ENCODE assay signal across 8 cellular contexts in genomic region chr2:111428915-111429314, GRCh38.
DNase-seq lines count a peak whose midpoint lies in the region; ATAC-seq and TF ChIP-seq lines count a peak whose summit lies in the region.
"Not testable (repeated sequence)": the region's sequence is repeated elsewhere in the genome, so short reads cannot be mapped to it uniquely, and the experiment has no call there.

No MANE protein-coding gene starts in this region.

- not testable (repeated sequence) for H3K36me3 ChIP-seq in CD8-positive, alpha-beta T cell (ENCODE audit: insufficient read depth, low read length); OCI-LY1 (ENCODE audit: insufficient read depth, low read length)

- not testable (repeated sequence) for H3K9me2 ChIP-seq in OCI-LY1 (ENCODE audit: low read depth, low read length)

- H3K9ac ChIP-seq in OCI-LY1 (ENCODE audit: low read length): peak overlapping the region; percentile 52; the same call in 1 of the 2 replicates

- POLR2A ChIA-PET in CD8-positive, alpha-beta T cell (lab: Charles Lee); activated CD4-positive, alpha-beta T cell treated with anti-CD3 and anti-CD28 coated beads for 36 hours (lab: Charles Lee): not testable (repeated sequence)

- H3K79me2 ChIP-seq in OCI-LY1 (ENCODE audit: insufficient read depth, low read length): not testable (repeated sequence)

- CTCF ChIA-PET in CD8-positive, alpha-beta T cell (lab: Charles Lee); activated CD4-positive, alpha-beta T cell treated with anti-CD3 and anti-CD28 coated beads for 36 hours (lab: Charles Lee): not testable (repeated sequence)

- not testable (repeated sequence) for H3F3A ChIP-seq in OCI-LY1 (ENCODE audit: insufficient read depth, low read length)

- H3K27me3 Mint-ChIP-seq in CD8-positive, alpha-beta T cell (ENCODE audit: low read depth); activated CD4-positive, alpha-beta T cell treated with anti-CD3 and anti-CD28 coated beads for 36 hours; activated T-cell treated with anti-CD3 and anti-CD28 coated beads, Interleukin-2, amount 50 U/mL, for 72 hours (ENCODE audit: low read depth); activated naive CD8-positive, alpha-beta T cell treated with anti-CD3 and anti-CD28 coated beads for 36 hours; osteocyte (ENCODE audit: unreplicated experiment): not testable (repeated sequence)

- peaks cover 16% of the 10 kb centered on the region for H3K4me1 Mint-ChIP-seq in CD8-positive, alpha-beta T cell (ENCODE audit: low read depth)
- H3K4me1 Mint-ChIP-seq in activated CD4-positive, alpha-beta T cell treated with anti-CD3 and anti-CD28 coated beads for 36 hours: peaks cover 35% of the 10 kb centered on the region
- peaks cover 36% of the 10 kb centered on the region for H3K4me1 Mint-ChIP-seq in activated T-cell treated with anti-CD3 and anti-CD28 coated beads, Interleukin-2, amount 50 U/mL, for 72 hours (ENCODE audit: low read depth)
- H3K4me1 Mint-ChIP-seq in activated naive CD8-positive, alpha-beta T cell treated with anti-CD3 and anti-CD28 coated beads for 36 hours: peaks cover 29% of the 10 kb centered on the region
- peaks cover 12% of the 10 kb centered on the region for H3K4me1 Mint-ChIP-seq in osteocyte (ENCODE audit: unreplicated experiment)

- H3K27ac Mint-ChIP-seq in CD8-positive, alpha-beta T cell: peak overlapping the region; percentile 72
- H3K27ac Mint-ChIP-seq in activated CD4-positive, alpha-beta T cell treated with anti-CD3 and anti-CD28 coated beads for 36 hours: peak overlapping the region; percentile 47
- H3K27ac Mint-ChIP-seq in activated T-cell treated with anti-CD3 and anti-CD28 coated beads, Interleukin-2, amount 50 U/mL, for 72 hours: not testable (repeated sequence)
- H3K27ac Mint-ChIP-seq in activated naive CD8-positive, alpha-beta T cell treated with anti-CD3 and anti-CD28 coated beads for 36 hours: peak overlapping the region; percentile 75
- peak overlapping the region; percentile 41 for H3K27ac Mint-ChIP-seq in osteocyte (ENCODE audit: unreplicated experiment)

- H3K9me3 ChIP-seq in CD8-positive, alpha-beta T cell (ENCODE audit: low read length); OCI-LY1 (ENCODE audit: low read length): not testable (repeated sequence)

- H3K4me2 ChIP-seq in OCI-LY1 (ENCODE audit: low read length): peak overlapping the region; percentile 53

- H3K36me3 Mint-ChIP-seq in CD8-positive, alpha-beta T cell; activated CD4-positive, alpha-beta T cell treated with anti-CD3 and anti-CD28 coated beads for 36 hours (ENCODE audit: low read depth); activated T-cell treated with anti-CD3 and anti-CD28 coated beads, Interleukin-2, amount 50 U/mL, for 72 hours (ENCODE audit: insufficient read depth in 2 of 2); osteocyte (ENCODE audit: unreplicated experiment): not testable (repeated sequence)
- H3K36me3 Mint-ChIP-seq in activated naive CD8-positive, alpha-beta T cell treated with anti-CD3 and anti-CD28 coated beads for 36 hours: peaks cover 11% of the 10 kb centered on the region

- not testable (repeated sequence) for H3K4me3 ChIP-seq in CD8-positive, alpha-beta T cell (ENCODE audit: low read depth, low read length)
- H3K4me3 ChIP-seq in OCI-LY1 (ENCODE audit: low read depth, low read length, poor library complexity, severe bottlenecking): peak overlapping the region; percentile 1

- not testable (repeated sequence) for DNase-seq in CD8-positive, alpha-beta T cell; activated CD4-positive, alpha-beta T cell treated with anti-CD3 and anti-CD28 coated beads for 36 hours; activated T-cell treated with anti-CD3 and anti-CD28 coated beads, Interleukin-2, amount 50 U/mL, for 72 hours; activated naive CD8-positive, alpha-beta T cell treated with anti-CD3 and anti-CD28 coated beads for 36 hours; osteocyte (ENCODE audit: extremely low spot score, unreplicated experiment); stimulated activated naive CD8-positive, alpha-beta T cell treated with anti-CD3 and anti-CD28 coated beads, Interleukin-15, Interleukin-2, amounts not matched to agents 100 U/mL and 50 U/mL, for 24 hours
- peak; percentile 8 for DNase-seq in islet precursor cell

- intact Hi-C loops in CD8-positive, alpha-beta T cell (cut with DNase I, micrococcal nuclease): not testable (repeated sequence)
- intact Hi-C loops in activated CD4-positive, alpha-beta T cell treated with anti-CD3 and anti-CD28 coated beads for 36 hours (cut with DNase I, micrococcal nuclease): loop anchor here in 1 of 2 experiments (10.0 kb wide), 1 partner anchor 314 kb away; no protein-coding TSS in a partner anchor

- H4K20me1 ChIP-seq in OCI-LY1 (ENCODE audit: insufficient read depth, low read length): not testable (repeated sequence)

- not testable (repeated sequence) for H2AFZ ChIP-seq in OCI-LY1 (ENCODE audit: low read length)

- peaks cover 19% of the 10 kb centered on the region for H3K4me1 ChIP-seq in CD8-positive, alpha-beta T cell (ENCODE audit: insufficient read depth, low read length)
- H3K4me1 ChIP-seq in OCI-LY1 (ENCODE audit: insufficient read depth, low read length, severe bottlenecking): peaks cover 75% of the 10 kb centered on the region

- not testable (repeated sequence) for TF ChIP-seq CTCF in CD8-positive, alpha-beta T cell (IDR thresholded peaks at IDR 0.05); OCI-LY1 (IDR thresholded peaks at IDR 0.05; ENCODE audit: low read length); osteocyte (IDR thresholded peaks at IDR 0.05)

- not testable (repeated sequence) for H3K27me3 ChIP-seq in CD8-positive, alpha-beta T cell (ENCODE audit: insufficient read depth, low read length); OCI-LY1 (ENCODE audit: insufficient read depth, low read length)

- not testable (repeated sequence) for H3K27ac ChIP-seq in CD8-positive, alpha-beta T cell (ENCODE audit: low read depth, low read length)
- peak overlapping the region; percentile 90 for H3K27ac ChIP-seq in OCI-LY1 (ENCODE audit: low read depth, low read length, poor library complexity, severe bottlenecking)

- H3K4me3 Mint-ChIP-seq in CD8-positive, alpha-beta T cell; activated CD4-positive, alpha-beta T cell treated with anti-CD3 and anti-CD28 coated beads for 36 hours; activated naive CD8-positive, alpha-beta T cell treated with anti-CD3 and anti-CD28 coated beads for 36 hours; osteocyte (ENCODE audit: unreplicated experiment): not testable (repeated sequence)
- H3K4me3 Mint-ChIP-seq in activated T-cell treated with anti-CD3 and anti-CD28 coated beads, Interleukin-2, amount 50 U/mL, for 72 hours: peak overlapping the region; percentile 22 to 58

- not testable (repeated sequence) for ATAC-seq in CD8-positive, alpha-beta T cell; activated CD4-positive, alpha-beta T cell treated with anti-CD3 and anti-CD28 coated beads for 36 hours; activated T-cell treated with anti-CD3 and anti-CD28 coated beads, Interleukin-2, amount 50 U/mL, for 72 hours (replicated peaks in 1 of 2)
- peak; percentile 12 for ATAC-seq in stimulated activated naive CD8-positive, alpha-beta T cell treated with anti-CD3 and anti-CD28 coated beads, Interleukin-15, Interleukin-2, amounts not matched to agents 100 U/mL and 50 U/mL, for 24 hours

- H3K9me3 Mint-ChIP-seq in CD8-positive, alpha-beta T cell; activated CD4-positive, alpha-beta T cell treated with anti-CD3 and anti-CD28 coated beads for 36 hours (ENCODE audit: low read depth); activated T-cell treated with anti-CD3 and anti-CD28 coated beads, Interleukin-2, amount 50 U/mL, for 72 hours; activated naive CD8-positive, alpha-beta T cell treated with anti-CD3 and anti-CD28 coated beads for 36 hours; osteocyte (ENCODE audit: unreplicated experiment): not testable (repeated sequence)
